37 cellular contexts compared by ENCODE assay signal in genomic region chr10:34551295-34551694, GRCh38.
"Had no signal": no experiment of that assay in that cellular context is flagged by ENCODE, and none has a peak within 500 bp of the region (broad histone marks: within the 10 kb centered on the region; RNA-seq: fewer than 3 reads in every experiment).

No MANE protein-coding gene starts in this region.

- FAIRE-seq: colon, endometrium, endothelial cell of umbilical vein had no signal

- H3K27me3 ChIP-seq: adrenal gland, body of pancreas, esophagus squamous epithelium, gastroesophageal sphincter, heart right ventricle had no signal

- H3K4me3 Mint-ChIP-seq: activated B cell treated with CpG ODN at 0.5 μM for 24 hours; activated CD4-positive, alpha-beta memory T cell treated with anti-CD3 and anti-CD28 coated beads for 36 hours; activated CD4-positive, alpha-beta T cell treated with anti-CD3 and anti-CD28 coated beads, Interleukin-2, amount 10 ng/mL, durations not matched to agents 24 days and 14 days; activated CD8-positive, alpha-beta memory T cell treated with anti-CD3 and anti-CD28 coated beads, Interleukin-2, amount 10 ng/mL, durations not matched to agents 7 days and 5 days; activated CD8-positive, alpha-beta T cell treated with anti-CD3 and anti-CD28 coated beads, Interleukin-2, amount 10 ng/mL, durations not matched to agents 7 days and 5 days; activated naive CD4-positive, alpha-beta T cell treated with anti-CD3 and anti-CD28 coated beads for 36 hours; activated naive CD4-positive, alpha-beta T cell treated with anti-CD3 and anti-CD28 coated beads, Interleukin-2, amount 50 U/mL, for 24 hours; activated naive CD8-positive, alpha-beta T cell treated with anti-CD3 and anti-CD28 coated beads for 36 hours; activated naive CD8-positive, alpha-beta T cell treated with anti-CD3 and anti-CD28 coated beads, Interleukin-2, amount 50 U/mL, for 24 hours; activated T-helper 1 cell treated with anti-CD3 and anti-CD28 coated beads, Interleukin-12 subunit alpha, Interleukin-12 subunit beta, Interleukin-2, Interleukin-4 antibody, amounts not matched to agents 30 ng/mL and 10 ng/mL and 1 ng/mL, durations not matched to agents 14 hours and 24 hours and 36 hours; effector memory CD8-positive, alpha-beta T cell; T-helper 17 cell; T-helper 2 cell treated with Interferon-gamma antibody and Interleukin-4, amounts not matched to agents 5 μg/mL and 100 μg/mL, for 36 hours had no signal

- H3K36me3 Mint-ChIP-seq: activated CD4-positive, alpha-beta memory T cell treated with anti-CD3 and anti-CD28 coated beads for 36 hours; activated CD8-positive, alpha-beta memory T cell treated with anti-CD3 and anti-CD28 coated beads, Interleukin-2, amount 10 ng/mL, durations not matched to agents 7 days and 5 days; activated naive CD4-positive, alpha-beta T cell treated with anti-CD3 and anti-CD28 coated beads, Interleukin-2, amount 50 U/mL, for 24 hours; activated naive CD8-positive, alpha-beta T cell treated with anti-CD3 and anti-CD28 coated beads for 36 hours had no signal

- ATAC-seq: activated CD4-positive, CD25-positive, alpha-beta regulatory T cell treated with anti-CD3 and anti-CD28 coated beads, Interleukin-2, amount 50 U/mL, for 24 hours; activated CD8-positive, alpha-beta memory T cell treated with anti-CD3 and anti-CD28 coated beads, Interleukin-2, amount 10 ng/mL, durations not matched to agents 7 days and 5 days; activated CD8-positive, alpha-beta T cell treated with anti-CD3 and anti-CD28 coated beads, Interleukin-2, amount 10 ng/mL, durations not matched to agents 7 days and 5 days; activated naive CD8-positive, alpha-beta T cell treated with anti-CD3 and anti-CD28 coated beads, Interleukin-2, amount 50 U/mL, for 24 hours; body of pancreas; effector memory CD8-positive, alpha-beta T cell; gastroesophageal sphincter; heart right ventricle; T-helper 17 cell had no signal

- H3K36me3 ChIP-seq: adrenal gland, esophagus squamous epithelium, gastroesophageal sphincter, heart right ventricle, WERI-Rb-1 had no signal

- H3K9me3 ChIP-seq: adrenal gland, body of pancreas, esophagus squamous epithelium, gastroesophageal sphincter, heart right ventricle had no signal

- DNase-seq: activated B cell treated with CpG ODN at 0.5 μM for 24 hours; activated CD4-positive, alpha-beta memory T cell treated with anti-CD3 and anti-CD28 coated beads for 36 hours; activated CD4-positive, alpha-beta T cell treated with anti-CD3 and anti-CD28 coated beads, Interleukin-2, amount 10 ng/mL, durations not matched to agents 24 days and 14 days; activated CD8-positive, alpha-beta memory T cell treated with anti-CD3 and anti-CD28 coated beads, Interleukin-2, amount 10 ng/mL, durations not matched to agents 7 days and 5 days; activated CD8-positive, alpha-beta memory T cell treated with anti-CD3 and anti-CD28 coated beads, Interleukin-2, amount 50 U/mL, for 4 hours; activated CD8-positive, alpha-beta T cell treated with anti-CD3 and anti-CD28 coated beads, Interleukin-2, amount 10 ng/mL, durations not matched to agents 7 days and 5 days; activated effector memory CD4-positive, alpha-beta T cell treated with anti-CD3 and anti-CD28 coated beads, Interleukin-2, amount 50 U/mL, for 16 hours; activated naive CD4-positive, alpha-beta T cell treated with anti-CD3 and anti-CD28 coated beads for 36 hours; activated naive CD8-positive, alpha-beta T cell treated with anti-CD3 and anti-CD28 coated beads for 36 hours; activated naive CD8-positive, alpha-beta T cell treated with anti-CD3 and anti-CD28 coated beads, Interleukin-2, amount 50 U/mL, for 24 hours; activated T-cell treated with anti-CD3 and anti-CD28 coated beads, Interleukin-2, amount 50 U/mL, for 1 hour; activated T-cell treated with anti-CD3 and anti-CD28 coated beads, Interleukin-2, amount 50 U/mL, for 48 hours; adrenal gland; amygdala; aorta; body of pancreas; caudate nucleus; cortex of kidney; dermis blood vessel endothelial cell; effector CD4-positive, alpha-beta T cell; effector memory CD8-positive, alpha-beta T cell; esophagus squamous epithelium; foreskin melanocyte; heart right ventricle; T-helper 17 cell; T1000; WERI-Rb-1 had no signal

- H3K9me3 Mint-ChIP-seq: activated B cell treated with CpG ODN at 0.5 μM for 24 hours; activated CD4-positive, alpha-beta memory T cell treated with anti-CD3 and anti-CD28 coated beads for 36 hours; activated CD4-positive, alpha-beta T cell treated with anti-CD3 and anti-CD28 coated beads, Interleukin-2, amount 10 ng/mL, durations not matched to agents 24 days and 14 days; activated naive CD4-positive, alpha-beta T cell treated with anti-CD3 and anti-CD28 coated beads for 36 hours; activated naive CD4-positive, alpha-beta T cell treated with anti-CD3 and anti-CD28 coated beads, Interleukin-2, amount 50 U/mL, for 24 hours; activated naive CD8-positive, alpha-beta T cell treated with anti-CD3 and anti-CD28 coated beads for 36 hours; activated naive CD8-positive, alpha-beta T cell treated with anti-CD3 and anti-CD28 coated beads, Interleukin-2, amount 50 U/mL, for 24 hours; activated T-helper 1 cell treated with anti-CD3 and anti-CD28 coated beads, Interleukin-12 subunit alpha, Interleukin-12 subunit beta, Interleukin-2, Interleukin-4 antibody, amounts not matched to agents 30 ng/mL and 10 ng/mL and 1 ng/mL, durations not matched to agents 14 hours and 24 hours and 36 hours; activated T-helper 2 cell treated with anti-CD3 and anti-CD28 coated beads, Interferon-gamma antibody, Interleukin-2, Interleukin-4, amounts not matched to agents 10 μg/mL and 5 μg/mL and 100 μg/mL, durations not matched to agents 14 hours and 24 hours and 36 hours; T-helper 2 cell treated with Interferon-gamma antibody and Interleukin-4, amounts not matched to agents 5 μg/mL and 100 μg/mL, for 36 hours had no signal

- H3K4me1 Mint-ChIP-seq: activated B cell treated with CpG ODN at 0.5 μM for 24 hours; activated CD8-positive, alpha-beta memory T cell treated with anti-CD3 and anti-CD28 coated beads, Interleukin-2, amount 10 ng/mL, durations not matched to agents 7 days and 5 days; activated naive CD4-positive, alpha-beta T cell treated with anti-CD3 and anti-CD28 coated beads, Interleukin-2, amount 50 U/mL, for 24 hours; activated naive CD8-positive, alpha-beta T cell treated with anti-CD3 and anti-CD28 coated beads for 36 hours; activated naive CD8-positive, alpha-beta T cell treated with anti-CD3 and anti-CD28 coated beads, Interleukin-2, amount 50 U/mL, for 24 hours had no signal

- H3K27me3 Mint-ChIP-seq: activated B cell treated with CpG ODN at 0.5 μM for 24 hours; activated CD8-positive, alpha-beta memory T cell treated with anti-CD3 and anti-CD28 coated beads, Interleukin-2, amount 10 ng/mL, durations not matched to agents 7 days and 5 days; activated naive CD4-positive, alpha-beta T cell treated with anti-CD3 and anti-CD28 coated beads, Interleukin-2, amount 50 U/mL, for 24 hours; activated naive CD8-positive, alpha-beta T cell treated with anti-CD3 and anti-CD28 coated beads for 36 hours; activated naive CD8-positive, alpha-beta T cell treated with anti-CD3 and anti-CD28 coated beads, Interleukin-2, amount 50 U/mL, for 24 hours; T-helper 17 cell had no signal

- H3K27ac Mint-ChIP-seq: activated B cell treated with CpG ODN at 0.5 μM for 24 hours; activated CD4-positive, alpha-beta memory T cell treated with anti-CD3 and anti-CD28 coated beads for 36 hours; activated CD4-positive, alpha-beta T cell treated with anti-CD3 and anti-CD28 coated beads, Interleukin-2, amount 10 ng/mL, durations not matched to agents 24 days and 14 days; activated CD8-positive, alpha-beta memory T cell treated with anti-CD3 and anti-CD28 coated beads, Interleukin-2, amount 10 ng/mL, durations not matched to agents 7 days and 5 days; activated CD8-positive, alpha-beta T cell treated with anti-CD3 and anti-CD28 coated beads, Interleukin-2, amount 10 ng/mL, durations not matched to agents 7 days and 5 days; activated naive CD4-positive, alpha-beta T cell treated with anti-CD3 and anti-CD28 coated beads for 36 hours; activated naive CD4-positive, alpha-beta T cell treated with anti-CD3 and anti-CD28 coated beads, Interleukin-2, amount 50 U/mL, for 24 hours; activated naive CD8-positive, alpha-beta T cell treated with anti-CD3 and anti-CD28 coated beads for 36 hours; activated naive CD8-positive, alpha-beta T cell treated with anti-CD3 and anti-CD28 coated beads, Interleukin-2, amount 50 U/mL, for 24 hours; activated T-helper 1 cell treated with anti-CD3 and anti-CD28 coated beads, Interleukin-12 subunit alpha, Interleukin-12 subunit beta, Interleukin-2, Interleukin-4 antibody, amounts not matched to agents 30 ng/mL and 10 ng/mL and 1 ng/mL, durations not matched to agents 14 hours and 24 hours and 36 hours; activated T-helper 2 cell treated with anti-CD3 and anti-CD28 coated beads, Interferon-gamma antibody, Interleukin-2, Interleukin-4, amounts not matched to agents 10 μg/mL and 5 μg/mL and 100 μg/mL, durations not matched to agents 14 hours and 24 hours and 36 hours; effector memory CD8-positive, alpha-beta T cell; T-helper 17 cell; T-helper 2 cell treated with Interferon-gamma antibody and Interleukin-4, amounts not matched to agents 5 μg/mL and 100 μg/mL, for 36 hours had no signal

- H3K27ac ChIP-seq: adrenal gland, body of pancreas, epithelial cell of prostate, esophagus squamous epithelium, gastroesophageal sphincter, heart right ventricle, WERI-Rb-1 had no signal

- H3K4me3 ChIP-seq: adrenal gland, body of pancreas, esophagus squamous epithelium, gastroesophageal sphincter, heart right ventricle had no signal
